ENCODE assay signal across 9 cellular contexts in the genomic region with DNA sequence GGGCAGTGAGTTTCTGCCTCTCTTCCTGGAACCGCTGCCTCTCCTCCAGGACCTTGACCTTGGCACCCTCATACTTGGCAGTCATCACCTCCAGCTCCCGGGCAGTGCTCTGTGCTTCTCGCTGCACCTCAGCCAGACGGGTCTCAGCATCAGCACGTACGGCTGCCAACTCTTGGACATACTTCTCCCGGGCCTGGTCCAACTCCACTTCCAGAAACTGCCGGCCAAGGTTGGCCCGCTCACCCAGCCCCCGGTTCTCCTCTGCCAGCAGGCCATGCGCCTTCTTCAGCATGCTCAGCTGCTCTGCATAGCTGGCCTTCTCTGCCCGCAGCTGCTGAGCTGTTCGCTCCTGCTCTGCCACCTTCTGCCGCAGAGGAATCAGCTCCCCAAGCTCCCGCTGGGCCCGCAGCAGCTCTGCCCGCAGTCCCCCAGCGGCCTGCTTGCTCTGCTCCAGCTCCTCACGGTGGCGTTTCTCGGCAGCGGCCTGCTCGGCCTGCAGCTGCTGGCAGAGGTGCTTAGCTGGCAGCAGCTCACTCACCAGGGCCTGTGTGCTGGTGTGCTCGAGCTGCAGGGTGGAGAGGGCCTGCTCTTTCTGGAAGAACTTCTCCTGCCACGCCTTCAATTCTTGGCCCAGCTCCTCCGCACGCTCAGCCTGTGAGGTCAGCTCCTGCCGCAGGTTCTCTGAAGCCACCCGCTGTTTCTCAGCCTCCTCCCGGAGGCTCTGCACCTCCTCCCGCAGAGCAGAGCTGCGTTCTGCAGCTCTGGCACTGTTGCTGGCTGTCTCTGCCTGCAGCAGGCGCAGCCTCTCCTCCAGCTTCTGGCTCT. TPM values are rescaled to one million over a fixed set of nuclear protein-coding genes. Genes with fewer than 3 reads are reported as not detected.
DNase-seq lines count a peak whose midpoint lies in the region; ATAC-seq and TF ChIP-seq lines count a peak whose summit lies in the region.
"Had no signal": no experiment of that assay in that cellular context is flagged by ENCODE, and none has a peak within 500 bp of the region (broad histone marks: within the 10 kb centered on the region; RNA-seq: fewer than 3 reads in every experiment).

No MANE protein-coding gene starts in this region.

- peaks cover 9% of the 10 kb centered on the region for H3K79me1 ChIP-seq in neuronal stem cell (ENCODE audit: low read depth, low read length)

- TF ChIP-seq CTCF in AG04450 (IDR thresholded peaks at IDR 0.05; ENCODE audit: low read depth, low read length) (no peak), RWPE2 (IDR thresholded peaks at IDR 0.05; ENCODE audit: poor library complexity, severe bottlenecking) (no peak)

- no peak overlapping the region for H3K18ac ChIP-seq in neuronal stem cell (ENCODE audit: low read length)

- no peak overlapping the region for H3K14ac ChIP-seq in neuronal stem cell (ENCODE audit: low read length)

- no CpG with 5 or more reads among the region's 33 CpGs for WGBS in neuronal stem cell (ENCODE audit: extremely low coverage in 2 of 2, insufficient read length in 2 of 2, insufficient replicate concordance in 1 of 2), 2 donors

- H3K27ac ChIP-seq in AG04450 (ENCODE audit: low read depth, low read length) (peak overlapping the region; percentile 21), RWPE2 (ENCODE audit: poor library complexity, severe bottlenecking) (no peak overlapping the region), neuronal stem cell (replicated peaks; ENCODE audit: low read length) (no peak overlapping the region)

- H3K4me1 ChIP-seq in RWPE2 (ENCODE audit: insufficient read depth, poor library complexity, severe bottlenecking) (no peaks in the 10 kb centered on the region), neuronal stem cell (ENCODE audit: control insufficient read depth in 2 of 2, insufficient read depth in 1 of 2, low read depth in 1 of 2, low read length in 2 of 2) (no peaks in the 10 kb centered on the region)

- H4K8ac ChIP-seq in neuronal stem cell (ENCODE audit: low read depth, low read length): peak overlapping the region; percentile 93

- no peak overlapping the region for H2AK5ac ChIP-seq in neuronal stem cell (ENCODE audit: low read depth, low read length)

- H3K9ac ChIP-seq in neuronal stem cell (ENCODE audit: low read depth, low read length, poor library complexity): peak overlapping the region; percentile 33

- no peak overlapping the region for H2AFZ ChIP-seq in neuronal stem cell (ENCODE audit: low read length)

- peaks cover 94% of the 10 kb centered on the region for H3K36me3 ChIP-seq in RWPE2 (ENCODE audit: low read depth)
- H3K36me3 ChIP-seq in neuronal stem cell (replicated peaks in 1 of 2; ENCODE audit: control insufficient read depth in 2 of 2, insufficient read depth in 2 of 2, low read length in 2 of 2): peaks cover 91 to 99% of the 10 kb centered on the region in 2 donors

- DNase-seq in AG04450 (ENCODE audit: low read depth, low spot score) (no peak), RWPE2 (ENCODE audit: low spot score) (no peak), fibroblast of the conjunctiva (ENCODE audit: low read depth) (peak; percentile 93), neuronal stem cell (ENCODE audit: low spot score) (no peak), SKM-1 treated with dmso at 0.1 percent for 144 hours (lab: John Stamatoyannopoulos, UW; ENCODE audit: unreplicated experiment) (no peak), NCI-H1694 treated with DMSO at 0.1 percent for 48 hours (lab: John Stamatoyannopoulos, UW) (no peak), ureter (ENCODE audit: low spot score) (no peak)
- DNase-seq: CD4-positive, alpha-beta T cell had no signal

- H3K4me2 ChIP-seq in neuronal stem cell (ENCODE audit: insufficient read depth, low read length, poor library complexity, severe bottlenecking): no peak overlapping the region

- H3K27me3 ChIP-seq in AG04450 (ENCODE audit: control insufficient read depth, insufficient read depth, low read length) (no peaks in the 10 kb centered on the region), RWPE2 (ENCODE audit: insufficient read depth, poor library complexity, severe bottlenecking) (no peaks in the 10 kb centered on the region), neuronal stem cell (ENCODE audit: control insufficient read depth in 3 of 3, insufficient read depth in 3 of 3, low read depth in 1 of 3, low read length in 3 of 3) (no peaks in the 10 kb centered on the region)

- no peak overlapping the region for H4K91ac ChIP-seq in neuronal stem cell (ENCODE audit: low read depth, low read length, poor library complexity)

- no peak overlapping the region for H2BK120ac ChIP-seq in neuronal stem cell (ENCODE audit: low read depth, low read length)

- POLR2A ChIA-PET in AG04450 (lab: Yijun Ruan, JAX): interaction anchor here (1.5 kb wide), 1 partner anchor 13 kb away, joined by 4 read pairs; no protein-coding TSS in a partner anchor

- no peak overlapping the region for H2BK5ac ChIP-seq in neuronal stem cell (ENCODE audit: low read length)

- ATAC-seq in RWPE2 (ENCODE audit: low read depth): peak; percentile 6; the same call in 1 of the 3 replicates
- no peak for ATAC-seq in HG03354 (IDR thresholded peaks at IDR 0.05; ENCODE audit: poor library complexity, severe bottlenecking, unreplicated experiment)

- H2BK15ac ChIP-seq in neuronal stem cell (ENCODE audit: low read length): no peak overlapping the region

- CTCF ChIA-PET in AG04450 (lab: Charles Lee): interaction anchor here (0.9 to 5.2 kb wide), 4 partner anchors 12 to 170 kb away, joined by 3 to 39 read pairs (median 8); no protein-coding TSS in a partner anchor

- H2BK12ac ChIP-seq in neuronal stem cell (ENCODE audit: low read length): no peak overlapping the region

- H3K9me3 ChIP-seq in AG04450 (ENCODE audit: control insufficient read depth, insufficient read depth, low read length) (no peaks in the 10 kb centered on the region), RWPE2 (ENCODE audit: severe bottlenecking) (no peaks in the 10 kb centered on the region), neuronal stem cell (replicated peaks in 1 of 2; ENCODE audit: control insufficient read depth in 2 of 2, insufficient read depth in 1 of 2, low read depth in 1 of 2, low read length in 2 of 2) (no peaks in the 10 kb centered on the region)

- no peak overlapping the region for H3K4me3 ChIP-seq in AG04450 (ENCODE audit: low read depth, low read length)
- no peak overlapping the region for H3K4me3 ChIP-seq in RWPE2 (ENCODE audit: severe bottlenecking)
- peak overlapping the region in 1 of 2 donors; percentile 18 for H3K4me3 ChIP-seq in neuronal stem cell (ENCODE audit: low read length in 2 of 2)

- no peak overlapping the region for H3K4ac ChIP-seq in neuronal stem cell (ENCODE audit: low read length)

- H3K23ac ChIP-seq in neuronal stem cell (ENCODE audit: low read depth, low read length, poor library complexity): no peak overlapping the region

RNA-seq across cellular contexts. Expression of a gene that starts 14.4 kb away (rescaled TPM):
- 2.2 and 2.5 TPM in 2 replicates for polyA plus RNA-seq in AG04450 (2011; rRNA removed)
- 3.0 and 3.9 TPM in 2 replicates for polyA minus RNA-seq in AG04450 (2011; rRNA and poly(A)+ RNA removed)
- 7.6 TPM for polyA plus RNA-seq in neuronal stem cell (2013, experiment 1 of 2)
- polyA plus RNA-seq in neuronal stem cell (2013, experiment 2 of 2): 7.4 TPM
- 13.1 TPM for total RNA-seq in ureter
